Comparison of ENCODE assay signal across 1 cellular context in the genomic region with DNA sequence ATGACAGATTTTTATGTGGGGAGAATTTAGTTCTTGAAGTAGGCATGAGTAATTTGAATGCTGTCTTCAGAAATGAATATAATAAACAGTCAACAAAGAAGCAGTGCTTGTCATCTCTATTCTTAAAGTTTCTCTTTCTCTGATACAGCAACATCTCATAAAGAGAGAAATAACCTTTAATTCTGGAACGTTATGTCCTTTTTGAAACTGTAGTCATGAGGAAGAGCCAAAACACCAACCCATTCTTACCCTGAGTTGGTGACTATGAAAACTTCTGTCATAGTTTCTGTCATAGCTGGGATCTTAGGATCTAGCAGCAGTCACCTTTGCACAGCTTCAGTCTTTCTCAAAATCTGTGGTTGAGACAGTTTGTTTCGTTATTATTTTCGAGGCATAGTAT.
TF ChIP-seq lines count a peak whose summit lies in the region.

No MANE protein-coding gene starts in this region.

TF ChIP-seq in HepG2, 621 proteins besides CTCF, POLR2A, EP300 and RAD21:
- TF ChIP-seq THAP11 (CRISPR knock-in tag; IDR thresholded peaks at IDR 0.05) (no peak), EEA1 (CRISPR knock-in tag; IDR thresholded peaks at IDR 0.05; ENCODE audit: borderline replicate concordance) (no peak), ZNF644 (CRISPR knock-in tag; IDR thresholded peaks at IDR 0.05; ENCODE audit: low read depth) (no peak), ARID2 (CRISPR knock-in tag; IDR thresholded peaks at IDR 0.05; ENCODE audit: borderline replicate concordance) (no peak), MIER2 (CRISPR knock-in tag; IDR thresholded peaks at IDR 0.05) (no peak), ZNF552 (CRISPR knock-in tag; IDR thresholded peaks at IDR 0.05; ENCODE audit: borderline replicate concordance) (no peak), SIN3B (IDR thresholded peaks at IDR 0.05; ENCODE audit: low read length) (no peak)
- TF ChIP-seq, protein P1, sequence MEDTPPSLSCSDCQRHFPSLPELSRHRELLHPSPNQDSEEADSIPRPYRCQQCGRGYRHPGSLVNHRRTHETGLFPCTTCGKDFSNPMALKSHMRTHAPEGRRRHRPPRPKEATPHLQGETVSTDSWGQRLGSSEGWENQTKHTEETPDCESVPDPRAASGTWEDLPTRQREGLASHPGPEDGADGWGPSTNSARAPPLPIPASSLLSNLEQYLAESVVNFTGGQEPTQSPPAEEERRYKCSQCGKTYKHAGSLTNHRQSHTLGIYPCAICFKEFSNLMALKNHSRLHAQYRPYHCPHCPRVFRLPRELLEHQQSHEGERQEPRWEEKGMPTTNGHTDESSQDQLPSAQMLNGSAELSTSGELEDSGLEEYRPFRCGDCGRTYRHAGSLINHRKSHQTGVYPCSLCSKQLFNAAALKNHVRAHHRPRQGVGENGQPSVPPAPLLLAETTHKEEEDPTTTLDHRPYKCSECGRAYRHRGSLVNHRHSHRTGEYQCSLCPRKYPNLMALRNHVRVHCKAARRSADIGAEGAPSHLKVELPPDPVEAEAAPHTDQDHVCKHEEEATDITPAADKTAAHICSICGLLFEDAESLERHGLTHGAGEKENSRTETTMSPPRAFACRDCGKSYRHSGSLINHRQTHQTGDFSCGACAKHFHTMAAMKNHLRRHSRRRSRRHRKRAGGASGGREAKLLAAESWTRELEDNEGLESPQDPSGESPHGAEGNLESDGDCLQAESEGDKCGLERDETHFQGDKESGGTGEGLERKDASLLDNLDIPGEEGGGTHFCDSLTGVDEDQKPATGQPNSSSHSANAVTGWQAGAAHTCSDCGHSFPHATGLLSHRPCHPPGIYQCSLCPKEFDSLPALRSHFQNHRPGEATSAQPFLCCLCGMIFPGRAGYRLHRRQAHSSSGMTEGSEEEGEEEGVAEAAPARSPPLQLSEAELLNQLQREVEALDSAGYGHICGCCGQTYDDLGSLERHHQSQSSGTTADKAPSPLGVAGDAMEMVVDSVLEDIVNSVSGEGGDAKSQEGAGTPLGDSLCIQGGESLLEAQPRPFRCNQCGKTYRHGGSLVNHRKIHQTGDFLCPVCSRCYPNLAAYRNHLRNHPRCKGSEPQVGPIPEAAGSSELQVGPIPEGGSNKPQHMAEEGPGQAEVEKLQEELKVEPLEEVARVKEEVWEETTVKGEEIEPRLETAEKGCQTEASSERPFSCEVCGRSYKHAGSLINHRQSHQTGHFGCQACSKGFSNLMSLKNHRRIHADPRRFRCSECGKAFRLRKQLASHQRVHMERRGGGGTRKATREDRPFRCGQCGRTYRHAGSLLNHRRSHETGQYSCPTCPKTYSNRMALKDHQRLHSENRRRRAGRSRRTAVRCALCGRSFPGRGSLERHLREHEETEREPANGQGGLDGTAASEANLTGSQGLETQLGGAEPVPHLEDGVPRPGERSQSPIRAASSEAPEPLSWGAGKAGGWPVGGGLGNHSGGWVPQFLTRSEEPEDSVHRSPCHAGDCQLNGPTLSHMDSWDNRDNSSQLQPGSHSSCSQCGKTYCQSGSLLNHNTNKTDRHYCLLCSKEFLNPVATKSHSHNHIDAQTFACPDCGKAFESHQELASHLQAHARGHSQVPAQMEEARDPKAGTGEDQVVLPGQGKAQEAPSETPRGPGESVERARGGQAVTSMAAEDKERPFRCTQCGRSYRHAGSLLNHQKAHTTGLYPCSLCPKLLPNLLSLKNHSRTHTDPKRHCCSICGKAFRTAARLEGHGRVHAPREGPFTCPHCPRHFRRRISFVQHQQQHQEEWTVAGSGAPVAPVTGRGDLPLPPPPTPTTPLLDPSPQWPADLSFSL (CRISPR knock-in tag; IDR thresholded peaks at IDR 0.05), result no peak
- TF ChIP-seq, protein P2, sequence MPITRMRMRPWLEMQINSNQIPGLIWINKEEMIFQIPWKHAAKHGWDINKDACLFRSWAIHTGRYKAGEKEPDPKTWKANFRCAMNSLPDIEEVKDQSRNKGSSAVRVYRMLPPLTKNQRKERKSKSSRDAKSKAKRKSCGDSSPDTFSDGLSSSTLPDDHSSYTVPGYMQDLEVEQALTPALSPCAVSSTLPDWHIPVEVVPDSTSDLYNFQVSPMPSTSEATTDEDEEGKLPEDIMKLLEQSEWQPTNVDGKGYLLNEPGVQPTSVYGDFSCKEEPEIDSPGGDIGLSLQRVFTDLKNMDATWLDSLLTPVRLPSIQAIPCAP (CRISPR knock-in tag; IDR thresholded peaks at IDR 0.05; ENCODE audit: low read depth), result no peak
- TF ChIP-seq, protein P3, sequence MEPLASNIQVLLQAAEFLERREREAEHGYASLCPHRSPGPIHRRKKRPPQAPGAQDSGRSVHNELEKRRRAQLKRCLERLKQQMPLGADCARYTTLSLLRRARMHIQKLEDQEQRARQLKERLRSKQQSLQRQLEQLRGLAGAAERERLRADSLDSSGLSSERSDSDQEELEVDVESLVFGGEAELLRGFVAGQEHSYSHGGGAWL (CRISPR knock-in tag; IDR thresholded peaks at IDR 0.05), result no peak
